In genomic region chr1:178031856-178032320, GRCh38 we compare ENCODE assay signal across 8 cellular contexts.
DNase-seq lines count a peak whose midpoint lies in the region; ATAC-seq and TF ChIP-seq lines count a peak whose summit lies in the region.

No MANE protein-coding gene starts in this region.

- POLR2A ChIA-PET in naive thymus-derived CD4-positive, alpha-beta T cell (lab: Charles Lee) = no interaction called here

- peaks cover 2 to 11% (median 8%) of the 10 kb centered on the region in 5 donors for H3K27me3 Mint-ChIP-seq in naive thymus-derived CD4-positive, alpha-beta T cell

- no peak overlapping the region for H3K27ac ChIP-seq in SU-DHL-6 (ENCODE audit: low read depth, low read length)
- no peak overlapping the region for H3K27ac ChIP-seq in fibroblast of lung (ENCODE audit: insufficient read depth, low read length)
- H3K27ac ChIP-seq in naive thymus-derived CD4-positive, alpha-beta T cell (ENCODE audit: low read depth, low read length) = no peak overlapping the region

- intact Hi-C loops in naive thymus-derived CD4-positive, alpha-beta T cell (cut with micrococcal nuclease) = no loop called here

- no peak overlapping the region for H3K4me3 Mint-ChIP-seq in naive thymus-derived CD4-positive, alpha-beta T cell

- H3K4me3 ChIP-seq in SU-DHL-6 (ENCODE audit: insufficient read depth, low read length, poor library complexity, severe bottlenecking) = no peak overlapping the region
- no peak overlapping the region for H3K4me3 ChIP-seq in fibroblast of lung (replicated peaks in 1 of 4; ENCODE audit: control extremely low read depth in 1 of 4, insufficient read depth in 1 of 4, low read depth in 3 of 4, low read length in 4 of 4)
- H3K4me3 ChIP-seq in naive thymus-derived CD4-positive, alpha-beta T cell (ENCODE audit: low read length) = no peak overlapping the region

- H3K9me2 ChIP-seq in SU-DHL-6 (replicated peaks; ENCODE audit: insufficient read depth, low read length) = no peaks in the 10 kb centered on the region

- no peaks in the 10 kb centered on the region for H3K9me3 ChIP-seq in SU-DHL-6 (ENCODE audit: insufficient read depth, low read length)
- no peaks in the 10 kb centered on the region for H3K9me3 ChIP-seq in fibroblast of lung (ENCODE audit: control insufficient read depth, insufficient read depth, low read depth, low read length)
- H3K9me3 ChIP-seq in naive thymus-derived CD4-positive, alpha-beta T cell (ENCODE audit: control insufficient read depth in 2 of 3, low read length in 3 of 3) = no peaks in the 10 kb centered on the region

- TF ChIP-seq CTCF in SU-DHL-6 (IDR thresholded peaks at IDR 0.05; ENCODE audit: insufficient read depth, low read length, poor library complexity, severe bottlenecking) = peak; percentile 77
- TF ChIP-seq CTCF in fibroblast of lung (conservative IDR thresholded peaks at IDR 0.05 in 1 of 2, IDR thresholded peaks at IDR 0.05 in 1 of 2; ENCODE audit: low read depth in 1 of 2, low read length in 2 of 2) = peak; percentile 79 to 84

- H3K36me3 Mint-ChIP-seq in naive thymus-derived CD4-positive, alpha-beta T cell = no peaks in the 10 kb centered on the region

- peaks cover 0 to 12% (median 3%) of the 10 kb centered on the region in 11 donors for H3K9me3 Mint-ChIP-seq in naive thymus-derived CD4-positive, alpha-beta T cell

- H2AFZ ChIP-seq in SU-DHL-6 (ENCODE audit: low read depth, low read length, severe bottlenecking) = no peak overlapping the region
- no peak overlapping the region for H2AFZ ChIP-seq in fibroblast of lung (ENCODE audit: low read length)

- CTCF ChIA-PET in naive thymus-derived CD4-positive, alpha-beta T cell (lab: Charles Lee) = no interaction called here

- DNase-seq in Ammon's horn (ENCODE audit: low spot score) = peak; percentile 94
- peak; percentile 77 for DNase-seq in NCI-H1105 (lab: John Stamatoyannopoulos, UW)
- DNase-seq in fibroblast of lung (ENCODE audit: low read depth in 2 of 2) = peak; percentile 86 to 95
- peak in 1 of 9 donors; percentile 22 for DNase-seq in naive thymus-derived CD4-positive, alpha-beta T cell
- DNase-seq in T-helper 9 cell = no peak

- no peaks in the 10 kb centered on the region for H3F3A ChIP-seq in SU-DHL-6 (ENCODE audit: insufficient read depth)

- no peak overlapping the region for H3K4me2 ChIP-seq in SU-DHL-6 (ENCODE audit: low read depth, low read length, poor library complexity, severe bottlenecking)
- no peak overlapping the region for H3K4me2 ChIP-seq in fibroblast of lung (ENCODE audit: extremely low read depth, insufficient read depth, low read length)

- H3K79me2 ChIP-seq in SU-DHL-6 (ENCODE audit: insufficient read depth, low read length) (no peaks in the 10 kb centered on the region), fibroblast of lung (ENCODE audit: control insufficient read depth, insufficient read depth, low read length) (no peaks in the 10 kb centered on the region)

- ATAC-seq in GM18505 (IDR thresholded peaks at IDR 0.05; ENCODE audit: unreplicated experiment) (peak; percentile 89), HG02852 (IDR thresholded peaks at IDR 0.05; ENCODE audit: unreplicated experiment) (peak; percentile 92)
- peak; percentile 77 for ATAC-seq in naive thymus-derived CD4-positive, alpha-beta T cell

- H3K36me3 ChIP-seq in SU-DHL-6 (ENCODE audit: low read length) (no peaks in the 10 kb centered on the region), fibroblast of lung (ENCODE audit: control insufficient read depth, insufficient read depth, low read length) (no peaks in the 10 kb centered on the region)
- H3K36me3 ChIP-seq in naive thymus-derived CD4-positive, alpha-beta T cell (ENCODE audit: control insufficient read depth in 2 of 3, insufficient read depth in 3 of 3, low read length in 3 of 3) = no peaks in the 10 kb centered on the region

- H3K9ac ChIP-seq in SU-DHL-6 (ENCODE audit: low read length) = no peak overlapping the region
- no peak overlapping the region for H3K9ac ChIP-seq in fibroblast of lung (ENCODE audit: insufficient read depth, low read length)

- TF ChIP-seq POLR2A in GM18505 (IDR thresholded peaks at IDR 0.05; ENCODE audit: borderline replicate concordance, extremely low read depth, insufficient read depth, insufficient read length) = no peak

- no peak overlapping the region for H3K27ac Mint-ChIP-seq in naive thymus-derived CD4-positive, alpha-beta T cell

- H4K20me1 ChIP-seq in SU-DHL-6 (ENCODE audit: low read depth, low read length) (no peaks in the 10 kb centered on the region), fibroblast of lung (ENCODE audit: control insufficient read depth, extremely low read depth, insufficient read depth, low read length) (no peaks in the 10 kb centered on the region)

- H3K4me1 ChIP-seq in fibroblast of lung (ENCODE audit: control insufficient read depth, extremely low read depth, insufficient read depth, low read length) = no peaks in the 10 kb centered on the region
- H3K4me1 ChIP-seq in naive thymus-derived CD4-positive, alpha-beta T cell (ENCODE audit: control insufficient read depth in 2 of 2, insufficient read depth in 2 of 2, low read length in 2 of 2) = no peaks in the 10 kb centered on the region

- H3K27me3 ChIP-seq in SU-DHL-6 (ENCODE audit: low read length) (no peaks in the 10 kb centered on the region), fibroblast of lung (ENCODE audit: control insufficient read depth, insufficient read depth, low read length) (no peaks in the 10 kb centered on the region)
- H3K27me3 ChIP-seq in naive thymus-derived CD4-positive, alpha-beta T cell (ENCODE audit: control insufficient read depth in 2 of 2, insufficient read depth in 2 of 2, low read length in 2 of 2) = no peaks in the 10 kb centered on the region

- no peaks in the 10 kb centered on the region for H3K4me1 Mint-ChIP-seq in naive thymus-derived CD4-positive, alpha-beta T cell
